In the genomic region with DNA sequence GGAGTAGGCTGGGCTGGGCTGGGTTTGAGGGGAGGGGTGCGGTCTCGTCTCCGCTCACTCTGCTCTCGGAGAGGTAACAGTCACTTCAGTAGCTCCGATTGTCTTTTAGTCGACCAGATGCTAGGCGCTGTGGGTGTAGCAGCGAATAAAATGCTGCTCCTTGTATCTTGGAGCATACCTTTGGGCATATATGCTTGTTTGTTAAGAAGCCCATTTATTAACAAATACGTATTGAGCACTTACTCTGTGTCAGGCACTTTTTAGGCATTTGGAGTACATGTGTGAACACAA, we compare ENCODE assay signal across 8 cellular contexts. TPM values are rescaled to one million over a fixed set of nuclear protein-coding genes. Genes with fewer than 3 reads are reported as not detected.
DNase-seq lines count a peak whose midpoint lies in the region; ATAC-seq, FAIRE-seq and TF ChIP-seq lines count a peak whose summit lies in the region.

No MANE protein-coding gene starts in this region.

- peaks cover 6% of the 10 kb centered on the region for H3K27me3 Mint-ChIP-seq in mesothelial cell of epicardium (ENCODE audit: low read depth)

- H3K4me1 ChIP-seq in SJSA1 (replicated peaks) (peaks cover 10% of the 10 kb centered on the region), stomach smooth muscle (ENCODE audit: control insufficient read depth, insufficient read depth, low read length) (peaks cover 15% of the 10 kb centered on the region)

- H3K4me1 Mint-ChIP-seq in mesothelial cell of epicardium: peaks cover 13% of the 10 kb centered on the region

- TF ChIP-seq CTCF in cardiac fibroblast (IDR thresholded peaks at IDR 0.05; ENCODE audit: low read depth, low read length) (no peak), mesothelial cell of epicardium (IDR thresholded peaks at IDR 0.05; ENCODE audit: unreplicated experiment) (no peak)

- no peak for DNase-seq in SJSA1 (ENCODE audit: low read depth in 1 of 2, low spot score in 2 of 2)
- DNase-seq in cardiac fibroblast (ENCODE audit: low read depth in 2 of 2): no peak
- peak in 1 of 2 experiments; percentile 57 for DNase-seq in mesothelial cell of epicardium (ENCODE audit: low spot score in 2 of 2, unreplicated experiment in 2 of 2)
- DNase-seq in HTR-8/SVneo (ENCODE audit: insufficient read length, low spot score): no peak
- DNase-seq in SIG-M5 treated with dmso at 0.1 percent for 504 hours (lab: John Stamatoyannopoulos, UW; ENCODE audit: unreplicated experiment): no peak

- peak overlapping the region; percentile 84 for H3K4me3 Mint-ChIP-seq in mesothelial cell of epicardium

- H3K9me3 ChIP-seq in SJSA1 (replicated peaks): no peaks in the 10 kb centered on the region
- no peaks in the 10 kb centered on the region for H3K9me3 ChIP-seq in stomach smooth muscle (ENCODE audit: control insufficient read depth in 2 of 2, low read length in 2 of 2)

- H3K4me3 ChIP-seq in SJSA1: peak overlapping the region; percentile 92
- H3K4me3 ChIP-seq in cardiac fibroblast (replicated peaks in 1 of 2; ENCODE audit: low read depth in 2 of 2, low read length in 2 of 2): peak overlapping the region; percentile 75 to 93
- H3K4me3 ChIP-seq in stomach smooth muscle (ENCODE audit: low read length in 2 of 2): peak overlapping the region; percentile 92 to 93

- H3K36me3 ChIP-seq in SJSA1 (peaks cover 20% of the 10 kb centered on the region), stomach smooth muscle (ENCODE audit: control insufficient read depth in 2 of 2, insufficient read depth in 2 of 2, low read length in 2 of 2) (peaks cover 4 to 8% of the 10 kb centered on the region in 2 donors)

- ATAC-seq in GM18909 (IDR thresholded peaks at IDR 0.05; ENCODE audit: poor library complexity, unreplicated experiment): peak; percentile 32
- ATAC-seq in HG03045 (IDR thresholded peaks at IDR 0.05; ENCODE audit: unreplicated experiment): peak; percentile 28

- H3K9me3 Mint-ChIP-seq in mesothelial cell of epicardium: no peaks in the 10 kb centered on the region

- H3K27ac Mint-ChIP-seq in mesothelial cell of epicardium: peak overlapping the region; percentile 81

- H3K27me3 ChIP-seq in SJSA1 (replicated peaks) (no peaks in the 10 kb centered on the region; the same call in 1 of the 2 replicates), stomach smooth muscle (ENCODE audit: control insufficient read depth in 1 of 2, insufficient read depth in 2 of 2, low read length in 2 of 2) (peaks cover 0 to under 1% of the 10 kb centered on the region in 2 donors)

- H3K27ac ChIP-seq in SJSA1: no peak overlapping the region
- H3K27ac ChIP-seq in stomach smooth muscle (ENCODE audit: low read length): peak overlapping the region; percentile 73

- no peak for FAIRE-seq in HTR-8/SVneo (lab: Jason Lieb, UNC)

- peaks cover 4% of the 10 kb centered on the region for H3K36me3 Mint-ChIP-seq in mesothelial cell of epicardium

- peak overlapping the region; percentile 83 to 89 for H3K9ac ChIP-seq in stomach smooth muscle (ENCODE audit: low read length in 2 of 2)

RNA-seq across cellular contexts. Expression of a gene that starts 0.5 kb away (rescaled TPM):
- 6.9 and 9.7 TPM in 2 replicates for total RNA-seq in SJSA1 (2014; rRNA removed; shearing (Covaris generic))
- 9.5 to 9.7 TPM (median 9.5 TPM) in 3 replicates for total RNA-seq in mesothelial cell of epicardium

RNA-seq across cellular contexts. Expression of a gene that starts 24.5 kb away (rescaled TPM):
- not detected in 2 replicates for total RNA-seq in SJSA1 (2014; rRNA removed; shearing (Covaris generic))
- total RNA-seq in mesothelial cell of epicardium: not detected in 3 replicates

RNA-seq across cellular contexts. Expression of a gene that starts 56.7 kb away (rescaled TPM):
- 0.03 TPM in 1 of 2 replicates, not detected in the other for total RNA-seq in SJSA1 (2014; rRNA removed; shearing (Covaris generic))
- 0.04 TPM in 1 of 3 replicates, not detected in the others for total RNA-seq in mesothelial cell of epicardium
